Comparison of ENCODE assay signal across 21 cellular contexts in genomic region chr6:85494551-85495337, GRCh38. TPM values are rescaled to one million over a fixed set of nuclear protein-coding genes. Genes with fewer than 3 reads are reported as not detected.
DNase-seq lines count a peak whose midpoint lies in the region; ATAC-seq and TF ChIP-seq lines count a peak whose summit lies in the region.
"Had no signal": no experiment of that assay in that cellular context is flagged by ENCODE, and none has a peak within 500 bp of the region (broad histone marks: within the 10 kb centered on the region; RNA-seq: fewer than 3 reads in every experiment).

No MANE protein-coding gene starts in this region.

- no peak overlapping the region for H3K4me3 ChIP-seq in choroid plexus epithelial cell (ENCODE audit: low read depth, low read length)
- H3K4me3 ChIP-seq in uterus, result no peak overlapping the region
- H3K4me3 ChIP-seq: right lobe of liver had no signal

- intact Hi-C loops in uterus (cut with DNase I; ENCODE audit: low total_unique reads), result no loop called here

- TF ChIP-seq CTCF in choroid plexus epithelial cell (conservative IDR thresholded peaks at IDR 0.05; ENCODE audit: low read depth, low read length) (no peak), uterus (IDR thresholded peaks at IDR 0.05) (no peak)

- H3K9me3 ChIP-seq in uterus, result no peaks in the 10 kb centered on the region
- H3K9me3 ChIP-seq: right lobe of liver had no signal

- TF ChIP-seq POLR2A in uterus (IDR thresholded peaks at IDR 0.05), result no peak

- H3K4me1 ChIP-seq in uterus, result no peaks in the 10 kb centered on the region

- H3K27me3 ChIP-seq in uterus, result no peaks in the 10 kb centered on the region
- H3K27me3 ChIP-seq: right lobe of liver had no signal

- DNase-seq in ELR (ENCODE audit: low read depth) (peak; percentile 71), MV-4-11 (lab: John Stamatoyannopoulos, UW) (peak; percentile 6), choroid plexus epithelial cell (ENCODE audit: low read depth) (peak; percentile 57), myocyte (ENCODE audit: low read depth) (peak; percentile 44), SKM-1 (lab: John Stamatoyannopoulos, UW; ENCODE audit: unreplicated experiment) (no peak), uterus (no peak), DMS114 treated with DMSO at 0.1 percent for 48 hours (lab: John Stamatoyannopoulos, UW; ENCODE audit: unreplicated experiment) (no peak)
- DNase-seq: activated CD4-positive, alpha-beta memory T cell treated with anti-CD3 and anti-CD28 coated beads, Interleukin-2, amount 10 ng/mL, durations not matched to agents 7 days and 5 days; amygdala; Calu3; GF-D8; glutamatergic neuron; NCI-H187; NCI-H510A; nucleus accumbens; right lobe of liver; stimulated activated CD4-positive, alpha-beta T cell treated with anti-CD3 and anti-CD28 coated beads, Interleukin-2, amount 100 ng/mL, for 24 hours; substantia nigra had no signal

- no peak overlapping the region for H3K27ac ChIP-seq in uterus
- H3K27ac ChIP-seq: right lobe of liver, VCaP had no signal

- no peak for ATAC-seq in GM21619 (IDR thresholded peaks at IDR 0.05; ENCODE audit: unreplicated experiment)
- ATAC-seq: Panc1 had no signal

- H3K36me3 ChIP-seq in uterus, result no peaks in the 10 kb centered on the region

RNA-seq across cellular contexts. Expression of gene NT5E, which starts 44.9 kb away (rescaled TPM):
- 29.4 and 42.7 TPM in 2 replicates for total RNA-seq in myocyte
- 37.9 TPM for polyA plus RNA-seq in myocyte (2012)
- 100 to 1,000 TPM in 1 of 4 donors, 10 to 100 TPM in 3; 23.5 to 136 (median 65.4) TPM for total RNA-seq in uterus

Comparison
In these comparisons a context has a peak if more than half of its experiments do, and no peak if none do; other contexts are left out.
1. DNase-seq: peak in ELR (single experiment), MV-4-11 (single experiment), choroid plexus epithelial cell (single experiment) and myocyte (single experiment); none in SKM-1 (single experiment), uterus (0 of 2) and DMS114 treated with DMSO at 0.1 percent for 48 hours (single experiment).